In genomic region chr1:91500756-91501526, GRCh38 we compare ENCODE assay signal across 1 cellular context.
TF ChIP-seq lines count a peak whose summit lies in the region.

Gene CDC7, plus strand, starts transcription at chr1:91500851. Its CDS starts 866 bp downstream, at chr1:91501717.

TF ChIP-seq in GM12878, 131 proteins besides CTCF, POLR2A, EP300 and RAD21 (continued from another document and continues in another):
- TF ChIP-seq RELB (IDR thresholded peaks at IDR 0.05; ENCODE audit: low read depth) (0 out of 2 replicates have a peak, but pooled peaks have one; percentile 25), HDAC2 (IDR thresholded peaks at IDR 0.05) (no peak), ZNF217 (IDR thresholded peaks at IDR 0.05) (no peak), RFX5 (IDR thresholded peaks at IDR 0.05; ENCODE audit: low read depth, low read length) (no peak), FOXK2 (IDR thresholded peaks at IDR 0.05) (no peak), IRF5 (IDR thresholded peaks at IDR 0.05; ENCODE audit: borderline replicate concordance) (no peak), DPF2 (IDR thresholded peaks at IDR 0.05) (0 out of 2 replicates have a peak, but pooled peaks have one; percentile 16), CUX1 (IDR thresholded peaks at IDR 0.05; ENCODE audit: insufficient replicate concordance, low read depth, low read length) (no peak), KAT2A (conservative IDR thresholded peaks at IDR 0.05; ENCODE audit: control insufficient read depth, low read depth, low read length) (no peak), MTA2 (IDR thresholded peaks at IDR 0.05; ENCODE audit: low read depth) (no peak), RUNX3 (IDR thresholded peaks at IDR 0.05; ENCODE audit: low read length) (peak; percentile 36), USF1 (IDR thresholded peaks at IDR 0.05; ENCODE audit: borderline replicate concordance, extremely low read length, insufficient read depth, low read depth, low read length) (no peak), ELK1 (IDR thresholded peaks at IDR 0.05; ENCODE audit: low read depth, low read length) (no peak), CBX5 (IDR thresholded peaks at IDR 0.05; ENCODE audit: low read depth) (0 out of 2 replicates have a peak, but pooled peaks have one; percentile 68), SRF (IDR thresholded peaks at IDR 0.05; ENCODE audit: low read depth in 2 of 2, low read length in 2 of 2) (no peak), KLF5 (IDR thresholded peaks at IDR 0.05; ENCODE audit: partially characterized antibody) (peak; percentile 93), MEF2B (IDR thresholded peaks at IDR 0.05; ENCODE audit: partially characterized antibody, poor library complexity, severe bottlenecking) (no peak), ZNF687 (IDR thresholded peaks at IDR 0.05) (no peak), USF2 (IDR thresholded peaks at IDR 0.05; ENCODE audit: borderline replicate concordance, low read depth, low read length) (no peak), RELA (IDR thresholded peaks at IDR 0.05; ENCODE audit: borderline replicate concordance, partially characterized antibody) (peak; percentile 10), POLR2AphosphoS5 (IDR thresholded peaks at IDR 0.05; ENCODE audit: low read length) (peak; percentile 54; the same call in 1 of the 2 replicates), POU2F2 (IDR thresholded peaks at IDR 0.05; ENCODE audit: borderline replicate concordance, low read depth, low read length) (no peak), ZBTB33 (IDR thresholded peaks at IDR 0.05) (no peak), E2F8 (IDR thresholded peaks at IDR 0.05; ENCODE audit: low read depth, partially characterized antibody) (peak; percentile 90), TCF7 (IDR thresholded peaks at IDR 0.05; ENCODE audit: borderline replicate concordance) (no peak), CREM (IDR thresholded peaks at IDR 0.05; ENCODE audit: low read depth) (peak; percentile 46; the same call in 1 of the 2 replicates), IKZF2 (IDR thresholded peaks at IDR 0.05) (peak; percentile 81 to 85), PML (IDR thresholded peaks at IDR 0.05; ENCODE audit: low read length) (peak; percentile 76), HDAC6 (IDR thresholded peaks at IDR 0.05; ENCODE audit: unreplicated experiment) (no peak), ZSCAN29 (IDR thresholded peaks at IDR 0.05) (no peak), BRCA1 (IDR thresholded peaks at IDR 0.05; ENCODE audit: low read depth, low read length) (no peak), CBX3 (IDR thresholded peaks at IDR 0.05; ENCODE audit: borderline replicate concordance, low read depth) (no peak)
